19 cellular contexts compared by ENCODE assay signal in the genomic region with DNA sequence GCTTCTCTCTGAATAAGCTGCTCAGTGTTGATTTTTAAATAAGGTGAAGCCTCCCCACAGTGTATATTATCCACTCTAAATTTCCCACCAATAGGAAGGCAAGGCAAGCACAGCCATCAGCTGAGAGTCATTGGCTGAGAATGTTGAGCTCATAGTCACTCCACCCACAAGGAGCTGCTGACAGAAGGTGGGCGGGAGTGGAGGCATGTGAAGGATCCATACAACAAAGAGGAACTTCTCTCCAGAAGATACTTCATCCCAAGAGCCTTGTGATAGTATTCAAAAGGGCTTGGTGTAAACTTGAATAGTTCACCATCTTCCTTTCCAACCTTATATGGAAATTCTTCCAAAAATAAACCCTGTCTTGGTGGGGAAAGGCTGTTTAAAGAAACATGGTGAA. TPM values are rescaled to one million over a fixed set of nuclear protein-coding genes. Genes with fewer than 3 reads are reported as not detected.
DNase-seq lines count a peak whose midpoint lies in the region; ATAC-seq and TF ChIP-seq lines count a peak whose summit lies in the region.
"Had no signal": no experiment of that assay in that cellular context is flagged by ENCODE, and none has a peak within 500 bp of the region (broad histone marks: within the 10 kb centered on the region; RNA-seq: fewer than 3 reads in every experiment).

No MANE protein-coding gene starts in this region.

- H3K27ac ChIP-seq in GM23248 (peak overlapping the region; percentile 47), epithelial cell of prostate (peak overlapping the region; percentile 23), osteoblast (ENCODE audit: low read depth, low read length) (peak overlapping the region; percentile 32), esophagus muscularis mucosa (replicated peaks in 1 of 4) (no peak overlapping the region)
- H3K27ac ChIP-seq: pancreas, skin epidermis, transverse colon had no signal

- H2AFZ ChIP-seq in GM23248 (peak overlapping the region; percentile 63), osteoblast (ENCODE audit: low read length) (peak overlapping the region; percentile 67)

- ATAC-seq in HG03354 (IDR thresholded peaks at IDR 0.05; ENCODE audit: poor library complexity, severe bottlenecking, unreplicated experiment) = no peak
- no peak for ATAC-seq in stimulated activated naive CD8-positive, alpha-beta T cell treated with anti-CD3 and anti-CD28 coated beads, Interleukin-15, Interleukin-2, amounts not matched to agents 100 U/mL and 50 U/mL, for 24 hours
- ATAC-seq in GM19452 (IDR thresholded peaks at IDR 0.05; ENCODE audit: unreplicated experiment) = no peak
- ATAC-seq: Panc1, pancreas had no signal

- H3K36me3 ChIP-seq in GM23248 (ENCODE audit: low read depth) (no peaks in the 10 kb centered on the region), osteoblast (ENCODE audit: insufficient read depth, low read length) (no peaks in the 10 kb centered on the region), esophagus muscularis mucosa (no peaks in the 10 kb centered on the region)
- H3K36me3 ChIP-seq: pancreas, transverse colon had no signal

- no peak overlapping the region for H3K9ac ChIP-seq in GM23248

- H3K9me2 ChIP-seq in GM23248 (ENCODE audit: insufficient read depth) = no peaks in the 10 kb centered on the region

- TF ChIP-seq CTCF in osteoblast (IDR thresholded peaks at IDR 0.05; ENCODE audit: extremely low read depth, low read depth, low read length) (no peak), esophagus muscularis mucosa (IDR thresholded peaks at IDR 0.05) (no peak)

- H4K20me1 ChIP-seq in GM23248 (ENCODE audit: insufficient read depth) = no peaks in the 10 kb centered on the region
- no peaks in the 10 kb centered on the region for H4K20me1 ChIP-seq in osteoblast (ENCODE audit: insufficient read depth, low read length)

- intact Hi-C loops in esophagus muscularis mucosa (cut with DNase I) = no loop called here

- H3K9me3 ChIP-seq in GM23248 (ENCODE audit: low read depth) (no peaks in the 10 kb centered on the region), osteoblast (ENCODE audit: low read depth, low read length) (no peaks in the 10 kb centered on the region), esophagus muscularis mucosa (peaks cover 0 to 7% (median 0%) of the 10 kb centered on the region in 4 donors)
- H3K9me3 ChIP-seq: pancreas, transverse colon had no signal

- no peak for TF ChIP-seq POLR2A in esophagus muscularis mucosa (IDR thresholded peaks at IDR 0.05; ENCODE audit: low read depth)

- H3F3A ChIP-seq in GM23248 (ENCODE audit: insufficient read depth) = peaks cover 21% of the 10 kb centered on the region

- no peak for TF ChIP-seq EP300 in esophagus muscularis mucosa (IDR thresholded peaks at IDR 0.05)

- peak overlapping the region; percentile 23 for H3K4me2 ChIP-seq in GM23248 (ENCODE audit: unreplicated experiment)
- H3K4me2 ChIP-seq in osteoblast (ENCODE audit: insufficient read depth, low read length) = no peak overlapping the region

- H3K79me2 ChIP-seq in GM23248 (ENCODE audit: insufficient read depth) = no peaks in the 10 kb centered on the region
- no peaks in the 10 kb centered on the region for H3K79me2 ChIP-seq in osteoblast (ENCODE audit: insufficient read depth, low read length)

- H3K4me1 ChIP-seq in GM23248 (ENCODE audit: insufficient read depth) (peaks cover 34% of the 10 kb centered on the region), osteoblast (ENCODE audit: insufficient read depth, low read length) (peaks cover 27% of the 10 kb centered on the region), esophagus muscularis mucosa (no peaks in the 10 kb centered on the region)
- H3K4me1 ChIP-seq: pancreas, transverse colon had no signal

- DNase-seq in GM23248 = peak; percentile 83
- DNase-seq in RPMI7951 (ENCODE audit: low read depth) = peak; percentile 25
- DNase-seq in epithelial cell of prostate (ENCODE audit: low read depth, low spot score) = no peak
- DNase-seq in osteoblast (ENCODE audit: insufficient read length, low spot score, missing footprints) = no peak
- DNase-seq in stimulated activated naive CD8-positive, alpha-beta T cell treated with anti-CD3 and anti-CD28 coated beads, Interleukin-15, Interleukin-2, amounts not matched to agents 100 U/mL and 50 U/mL, for 24 hours = no peak
- no peak for DNase-seq in esophagus muscularis mucosa (ENCODE audit: extremely low spot score)
- DNase-seq: activated CD4-positive, alpha-beta T cell treated with anti-CD3 and anti-CD28 coated beads, Interleukin-2, amount 50 U/mL, for 4 hours; activated T-cell treated with anti-CD3 and anti-CD28 coated beads, Interleukin-2, amount 50 U/mL, for 1 hour; C1 segment of cervical spinal cord; hippocampal formation; left cardiac atrium; NCI-H2107; NCI-H82; pancreas; transverse colon had no signal

- in situ Hi-C loops in GM23248 (cut with MboI) = no loop called here

- H3K27me3 ChIP-seq in GM23248 (replicated peaks; ENCODE audit: insufficient read depth) (no peaks in the 10 kb centered on the region), osteoblast (ENCODE audit: insufficient read depth, low read length) (no peaks in the 10 kb centered on the region), esophagus muscularis mucosa (no peaks in the 10 kb centered on the region)
- H3K27me3 ChIP-seq: pancreas, transverse colon had no signal

- H3K4me3 ChIP-seq in GM23248 = no peak overlapping the region
- no peak overlapping the region for H3K4me3 ChIP-seq in osteoblast (ENCODE audit: insufficient read depth, low read length)
- H3K4me3 ChIP-seq in esophagus muscularis mucosa = no peak overlapping the region
- H3K4me3 ChIP-seq: pancreas, skin epidermis, transverse colon had no signal

- WGBS in GM23248 (ENCODE audit: low coverage in 1 of 2, low lambda C conversion rate in 2 of 2, missing lambda C conversion rate in 2 of 2), 2 experiments = 83 to 94% methylated on average over 1 of the region's 1 CpG
- WGBS in esophagus muscularis mucosa = 86% methylated on average over 1 of the region's 1 CpG

RNA-seq across cellular contexts. Expression of a gene that starts 42.8 kb away (rescaled TPM):
- total RNA-seq in GM23248 (2014; rRNA removed; shearing (Covaris generic)) = 0.51 and 0.65 TPM in 2 replicates
- 0.71 and 0.78 TPM in 2 replicates for polyA plus RNA-seq in GM23248 (2016; fragmentation: Nextera tagmentation; extraction: Ambion mirVana)
- total RNA-seq in RPMI7951 (2014; rRNA removed; shearing (Covaris generic)) = 2.9 and 3.5 TPM in 2 replicates
- total RNA-seq in osteoblast (under 0.01 and 0.29 TPM in 2 replicates), esophagus muscularis mucosa (1 to 10 TPM in 2 of 4 donors, under 1 TPM in 1, not detected in 1; 0.33 to 2.5 (median 2.1) TPM)

RNA-seq across cellular contexts. Expression of a gene that starts 54.0 kb away (rescaled TPM):
- total RNA-seq in GM23248 (2014; rRNA removed; shearing (Covaris generic)) = not detected in 2 replicates
- not detected in 2 replicates for polyA plus RNA-seq in GM23248 (2016; fragmentation: Nextera tagmentation; extraction: Ambion mirVana)
- total RNA-seq in RPMI7951 (2014; rRNA removed; shearing (Covaris generic)) = not detected in 2 replicates
- total RNA-seq in osteoblast = not detected in 2 replicates
- under 1 TPM in 1 of 4 donors, not detected in 3; 0.33 TPM for total RNA-seq in esophagus muscularis mucosa
- total RNA-seq: left cardiac atrium had no signal

Comparison
In these comparisons a context has a peak if more than half of its experiments do, and no peak if none do; other contexts are left out.
1. DNase-seq: peak in GM23248 (single experiment) and RPMI7951 (single experiment); none in epithelial cell of prostate (single experiment), osteoblast (single experiment), stimulated activated naive CD8-positive, alpha-beta T cell treated with anti-CD3 and anti-CD28 coated beads, Interleukin-15, Interleukin-2, amounts not matched to agents 100 U/mL and 50 U/mL, for 24 hours (single experiment) and esophagus muscularis mucosa (single experiment).
2. H3K27ac ChIP-seq: peak in GM23248 (single experiment), epithelial cell of prostate (single experiment) and osteoblast (single experiment); none in esophagus muscularis mucosa (0 of 4).